In genomic region chr19:948842-949496, GRCh38 we compare ENCODE assay signal across 1 cellular context.
A peak's percentile ranks its signal among the peaks of the same experiment; 100 is the strongest.
TF ChIP-seq lines count a peak whose summit lies in the region.

No MANE protein-coding gene starts in this region.

TF ChIP-seq in HEK293, 187 proteins besides CTCF, POLR2A, EP300 and RAD21:
- no peak for TF ChIP-seq ZNF76 (tag by site-specific recombination; IDR thresholded peaks at IDR 0.05; ENCODE audit: borderline replicate concordance, low read depth)
- TF ChIP-seq SCRT2 (tag by site-specific recombination; IDR thresholded peaks at IDR 0.05): peak; percentile 45
